Comparison of ENCODE assay signal across 27 cellular contexts in the genomic region with DNA sequence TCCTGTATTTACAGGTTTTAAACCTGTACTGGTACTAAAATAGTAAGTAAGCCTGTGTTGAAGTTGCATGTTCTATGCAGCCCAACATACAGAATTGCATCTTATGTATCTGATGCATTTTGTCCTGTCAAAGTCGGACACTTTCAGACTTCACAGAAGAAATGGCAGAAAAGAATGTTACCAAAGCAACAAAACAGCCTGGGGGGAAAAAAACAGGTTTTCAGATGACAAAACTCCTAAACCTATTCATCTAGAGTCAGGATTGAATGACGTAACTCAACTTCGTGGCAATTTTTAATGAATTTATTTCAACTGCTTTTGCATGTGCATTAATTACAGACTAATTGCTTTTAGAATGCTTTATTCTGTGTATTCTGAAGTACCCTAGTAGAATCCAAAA.
"Had no signal": no experiment of that assay in that cellular context is flagged by ENCODE, and none has a peak within 500 bp of the region (broad histone marks: within the 10 kb centered on the region; RNA-seq: fewer than 3 reads in every experiment).

No MANE protein-coding gene starts in this region.

- H3K4me3 Mint-ChIP-seq: naive B cell; nephron progenitor cell; neural progenitor cell; stimulated activated naive CD8-positive, alpha-beta T cell treated with anti-CD3 and anti-CD28 coated beads, Interleukin-15, Interleukin-2, amounts not matched to agents 100 ng/mL and 50 ng/mL, for 24 hours had no signal

- H3K27me3 Mint-ChIP-seq: naive B cell had no signal

- H3K9ac ChIP-seq: neural progenitor cell had no signal

- H3K4me1 ChIP-seq: right lobe of liver, upper lobe of right lung had no signal

- H3K4me2 ChIP-seq: neural progenitor cell had no signal

- H3K27ac ChIP-seq: left lung, lower lobe of right lung, neural progenitor cell, neutrophil, ovary, right atrium auricular region, right lobe of liver, suprapubic skin, thoracic aorta, tibial nerve, upper lobe of right lung had no signal

- H3K9me3 Mint-ChIP-seq: naive B cell; natural killer cell; nephron progenitor cell; neural progenitor cell; stimulated activated naive CD8-positive, alpha-beta T cell treated with anti-CD3 and anti-CD28 coated beads, Interleukin-15, Interleukin-2, amounts not matched to agents 100 ng/mL and 50 ng/mL, for 24 hours had no signal

- H3K27me3 ChIP-seq: left lung, neural progenitor cell, neutrophil, ovary, right atrium auricular region, right lobe of liver, suprapubic skin, tibial nerve, upper lobe of right lung had no signal

- H3K36me3 Mint-ChIP-seq: naive B cell, natural killer cell, neural progenitor cell had no signal

- H3K9me3 ChIP-seq: left lung, lower lobe of right lung, neutrophil, ovary, right atrium auricular region, right lobe of liver, suprapubic skin, thoracic aorta, tibial nerve, upper lobe of right lung had no signal

- DNase-seq: head of caudate nucleus; hippocampal formation; left colon; left lung; lower lobe of right lung; mammary epithelial cell; mesenchymal stem cell; naive B cell; natural killer cell; nephron progenitor cell; occipital lobe; ovary; right lobe of liver; stimulated activated CD4-positive, alpha-beta T cell treated with anti-CD3 and anti-CD28 coated beads, Interleukin-12 subunit alpha, Interleukin-12 subunit beta, amount 100 ng/mL, for 4 hours; stimulated activated CD4-positive, alpha-beta T cell treated with anti-CD3 and anti-CD28 coated beads, Interleukin-15, amount 100 ng/mL, for 24 hours; stimulated activated CD4-positive, alpha-beta T cell treated with anti-CD3 and anti-CD28 coated beads, Interleukin-2, amount 100 ng/mL, for 24 hours; stimulated activated CD4-positive, alpha-beta T cell treated with anti-CD3 and anti-CD28 coated beads, Interleukin-4, amount 100 ng/mL, for 1 hour; stimulated activated naive CD4-positive, alpha-beta T cell; upper lobe of right lung had no signal

- H2AFZ ChIP-seq: neural progenitor cell had no signal

- H3K36me3 ChIP-seq: left lung, lower lobe of right lung, neural progenitor cell, neutrophil, ovary, right atrium auricular region, right lobe of liver, suprapubic skin, thoracic aorta, tibial nerve, upper lobe of right lung had no signal

- H3K27ac Mint-ChIP-seq: nephron progenitor cell; neural progenitor cell; progenitor cell of endocrine pancreas; stimulated activated naive CD8-positive, alpha-beta T cell treated with anti-CD3 and anti-CD28 coated beads, Interleukin-15, Interleukin-2, amounts not matched to agents 100 ng/mL and 50 ng/mL, for 24 hours had no signal

- ATAC-seq: left colon, left lung, lower lobe of right lung, natural killer cell, right lobe of liver, upper lobe of right lung had no signal

- H3K4me3 ChIP-seq: left lung, lower lobe of right lung, neural progenitor cell, ovary, right atrium auricular region, right lobe of liver, suprapubic skin, thoracic aorta, tibial nerve, upper lobe of right lung had no signal
